ENCODE assay signal across 8 cellular contexts in genomic region chr17:50272246-50272645, GRCh38. TPM values are rescaled to one million over a fixed set of nuclear protein-coding genes. Genes with fewer than 3 reads are reported as not detected.
A peak's percentile ranks its signal among the peaks of the same experiment; 100 is the strongest.
DNase-seq lines count a peak whose midpoint lies in the region; ATAC-seq, FAIRE-seq and TF ChIP-seq lines count a peak whose summit lies in the region.
"Had no signal": no experiment of that assay in that cellular context is flagged by ENCODE, and none has a peak within 500 bp of the region (broad histone marks: within the 10 kb centered on the region; RNA-seq: fewer than 3 reads in every experiment).

No MANE protein-coding gene starts in this region.

- H4K20me1 ChIP-seq in keratinocyte (ENCODE audit: control insufficient read depth, extremely low read depth, insufficient read depth, low read length): no peaks in the 10 kb centered on the region

- H3K79me2 ChIP-seq in keratinocyte (ENCODE audit: control insufficient read depth, insufficient read depth, low read length): no peaks in the 10 kb centered on the region

- H3K4me3 ChIP-seq in HUES6 (ENCODE audit: low read depth, low read length) (peak overlapping the region; percentile 64), keratinocyte (ENCODE audit: control insufficient read depth in 2 of 3, extremely low read depth in 1 of 3, insufficient read depth in 2 of 3, low read depth in 1 of 3, low read length in 3 of 3) (peak overlapping the region; percentile 53 to 81 (median 76))

- H3K27ac ChIP-seq in HUES6 (ENCODE audit: low read depth, low read length) (no peak overlapping the region), keratinocyte (ENCODE audit: control insufficient read depth, insufficient read depth, low read length) (no peak overlapping the region)

- H3K9ac ChIP-seq in HUES6 (ENCODE audit: low read length): no peak overlapping the region
- peak overlapping the region; percentile 71 for H3K9ac ChIP-seq in keratinocyte (ENCODE audit: control insufficient read depth, extremely low read depth, insufficient read depth, low read length)

- no peaks in the 10 kb centered on the region for H3K36me3 Mint-ChIP-seq in activated naive CD8-positive, alpha-beta T cell
- no peaks in the 10 kb centered on the region for H3K36me3 Mint-ChIP-seq in stimulated activated naive B cell treated with anti-CD40 and anti-IgM and Interleukin-4, amounts not matched to agents 10 μg/mL and 1 μg/mL and 100 μg/mL, for 72 hours

- TF ChIP-seq CTCF in keratinocyte (optimal IDR thresholded peaks at IDR 0.05 in 1 of 3, IDR thresholded peaks at IDR 0.05 in 1 of 3, conservative IDR thresholded peaks at IDR 0.05 in 1 of 3; ENCODE audit: extremely low read depth in 1 of 3, insufficient read depth in 2 of 3, low read length in 3 of 3): no peak

- FAIRE-seq in keratinocyte (lab: Jason Lieb, UNC): no peak

- peaks cover 4% of the 10 kb centered on the region for H3K4me1 Mint-ChIP-seq in activated naive CD8-positive, alpha-beta T cell (ENCODE audit: low read depth)
- peaks cover 17 to 21% of the 10 kb centered on the region in 2 donors for H3K4me1 Mint-ChIP-seq in stimulated activated naive B cell treated with anti-CD40 and anti-IgM and Interleukin-4, amounts not matched to agents 10 μg/mL and 1 μg/mL and 100 μg/mL, for 72 hours

- H2AFZ ChIP-seq in keratinocyte (ENCODE audit: control insufficient read depth, low read length): peak overlapping the region; percentile 95

- peaks cover 17% of the 10 kb centered on the region for H3K27me3 Mint-ChIP-seq in activated naive CD8-positive, alpha-beta T cell
- peaks cover 44 to 59% of the 10 kb centered on the region in 2 donors for H3K27me3 Mint-ChIP-seq in stimulated activated naive B cell treated with anti-CD40 and anti-IgM and Interleukin-4, amounts not matched to agents 10 μg/mL and 1 μg/mL and 100 μg/mL, for 72 hours

- peak overlapping the region; percentile 83 for H3K4me3 Mint-ChIP-seq in activated naive CD8-positive, alpha-beta T cell
- peak overlapping the region; percentile 77 to 82 for H3K4me3 Mint-ChIP-seq in stimulated activated naive B cell treated with anti-CD40 and anti-IgM and Interleukin-4, amounts not matched to agents 10 μg/mL and 1 μg/mL and 100 μg/mL, for 72 hours

- H3K4me1 ChIP-seq in HUES6 (ENCODE audit: control insufficient read depth, insufficient read depth, low read length): peaks cover 49% of the 10 kb centered on the region
- peaks cover 19% of the 10 kb centered on the region for H3K4me1 ChIP-seq in keratinocyte (ENCODE audit: control insufficient read depth, extremely low read depth, insufficient read depth, low read length)

- no peak for DNase-seq in keratinocyte (ENCODE audit: low read depth, low spot score)
- DNase-seq in stimulated activated naive B cell treated with anti-CD40 and anti-IgM and Interleukin-4, amounts not matched to agents 10 μg/mL and 1 μg/mL and 100 μg/mL, for 72 hours: no peak
- no peak for DNase-seq in NCI-H748 (lab: John Stamatoyannopoulos, UW; ENCODE audit: unreplicated experiment)
- DNase-seq: T-helper 9 cell had no signal

- no peaks in the 10 kb centered on the region for H3K9me1 ChIP-seq in keratinocyte (ENCODE audit: control insufficient read depth, extremely low read depth, insufficient read depth, low read length)

- no peak for ATAC-seq in stimulated activated naive B cell treated with anti-CD40 and anti-IgM and Interleukin-4, amounts not matched to agents 10 μg/mL and 1 μg/mL and 100 μg/mL, for 72 hours (replicated peaks)
- no peak for ATAC-seq in HG02870 (IDR thresholded peaks at IDR 0.05; ENCODE audit: unreplicated experiment)
- ATAC-seq in HG02938 (IDR thresholded peaks at IDR 0.05; ENCODE audit: unreplicated experiment): no peak

- H3K36me3 ChIP-seq in HUES6 (ENCODE audit: control insufficient read depth, insufficient read depth, low read length): no peaks in the 10 kb centered on the region
- no peaks in the 10 kb centered on the region for H3K36me3 ChIP-seq in keratinocyte (ENCODE audit: control insufficient read depth in 2 of 2, extremely low read depth in 1 of 2, insufficient read depth in 2 of 2, low read length in 2 of 2)

- no peaks in the 10 kb centered on the region for H3K27me3 ChIP-seq in HUES6 (ENCODE audit: control insufficient read depth, insufficient read depth, low read length)
- no peaks in the 10 kb centered on the region for H3K27me3 ChIP-seq in keratinocyte (ENCODE audit: control insufficient read depth, extremely low read depth, insufficient read depth, low read length)

- H3K9me3 ChIP-seq in HUES6 (ENCODE audit: control insufficient read depth, insufficient read depth, low read depth, low read length) (no peaks in the 10 kb centered on the region), keratinocyte (ENCODE audit: control insufficient read depth, low read depth, low read length) (no peaks in the 10 kb centered on the region)

- no peak overlapping the region for H3K27ac Mint-ChIP-seq in activated naive CD8-positive, alpha-beta T cell
- H3K27ac Mint-ChIP-seq in stimulated activated naive B cell treated with anti-CD40 and anti-IgM and Interleukin-4, amounts not matched to agents 10 μg/mL and 1 μg/mL and 100 μg/mL, for 72 hours: no peak overlapping the region

- H3K9me3 Mint-ChIP-seq in activated naive CD8-positive, alpha-beta T cell (ENCODE audit: low read depth): no peaks in the 10 kb centered on the region
- H3K9me3 Mint-ChIP-seq in stimulated activated naive B cell treated with anti-CD40 and anti-IgM and Interleukin-4, amounts not matched to agents 10 μg/mL and 1 μg/mL and 100 μg/mL, for 72 hours: no peaks in the 10 kb centered on the region

- H3K4me2 ChIP-seq in keratinocyte (ENCODE audit: control insufficient read depth, extremely low read depth, insufficient read depth, low read depth, low read length): peak overlapping the region; percentile 94

- dilution Hi-C loops in keratinocyte (cut with MboI; ENCODE audit: extremely low pct_ligation_motif_present, low sequenced_read_pairs): no loop called here

RNA-seq across cellular contexts. Expression of gene TMEM92, which starts 2.0 kb away (rescaled TPM):
- 0.88 to 2.7 TPM (median 1.8 TPM) in 3 replicates for polyA plus RNA-seq in keratinocyte
- polyA plus RNA-seq in keratinocyte (2011; ENCODE audit: low read depth): 0.12 TPM
- 1.4 and 3.3 TPM in 2 replicates for polyA plus RNA-seq in keratinocyte (2011; cell fraction: cytosol; rRNA removed)
- polyA plus RNA-seq in keratinocyte (2011; cell fraction: nucleus; rRNA removed): 2.5 and 4.5 TPM in 2 replicates
- 1.2 and 3.5 TPM in 2 replicates for polyA plus RNA-seq in keratinocyte (2012; ENCODE audit: low replicate concordance)
- polyA minus RNA-seq in keratinocyte: 1.2 to 7.1 TPM (median 1.9 TPM) in 3 replicates
- polyA minus RNA-seq in keratinocyte (2011; cell fraction: cytosol; rRNA and poly(A)+ RNA removed): not detected
- 1.6 and 2.2 TPM in 2 replicates for polyA minus RNA-seq in keratinocyte (2011; cell fraction: nucleus; rRNA and poly(A)+ RNA removed)
